Comparison of ENCODE assay signal across 8 cellular contexts in the genomic region with DNA sequence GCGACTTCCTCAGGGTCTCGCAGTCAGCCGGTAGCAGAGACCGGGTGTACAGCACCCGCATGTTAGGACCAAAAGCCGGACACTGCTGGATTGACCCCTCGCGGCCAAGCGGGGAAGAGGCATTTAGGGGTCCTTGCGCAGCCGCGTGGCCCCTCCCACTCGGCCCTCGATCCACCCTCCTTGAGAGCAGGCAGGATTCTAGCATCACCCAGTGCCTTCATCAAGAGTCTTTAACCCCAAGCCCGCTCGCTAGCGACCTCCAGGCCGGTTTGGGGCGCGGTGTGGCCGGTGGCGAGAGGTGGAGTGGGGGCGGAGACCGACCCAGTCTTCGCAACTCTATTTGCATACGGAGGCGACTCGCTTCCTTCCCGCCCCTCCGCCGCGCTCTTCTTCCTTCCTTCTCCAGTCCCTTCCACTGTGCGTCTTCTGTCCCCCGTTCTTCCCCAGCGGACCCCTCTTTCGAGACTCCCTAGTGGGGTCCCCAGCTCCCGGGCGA. TPM values are rescaled to one million over a fixed set of nuclear protein-coding genes. Genes with fewer than 3 reads are reported as not detected.
DNase-seq lines count a peak whose midpoint lies in the region; ATAC-seq and TF ChIP-seq lines count a peak whose summit lies in the region.

A gene with protein sequence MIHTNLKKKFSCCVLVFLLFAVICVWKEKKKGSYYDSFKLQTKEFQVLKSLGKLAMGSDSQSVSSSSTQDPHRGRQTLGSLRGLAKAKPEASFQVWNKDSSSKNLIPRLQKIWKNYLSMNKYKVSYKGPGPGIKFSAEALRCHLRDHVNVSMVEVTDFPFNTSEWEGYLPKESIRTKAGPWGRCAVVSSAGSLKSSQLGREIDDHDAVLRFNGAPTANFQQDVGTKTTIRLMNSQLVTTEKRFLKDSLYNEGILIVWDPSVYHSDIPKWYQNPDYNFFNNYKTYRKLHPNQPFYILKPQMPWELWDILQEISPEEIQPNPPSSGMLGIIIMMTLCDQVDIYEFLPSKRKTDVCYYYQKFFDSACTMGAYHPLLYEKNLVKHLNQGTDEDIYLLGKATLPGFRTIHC (plus strand): TSS at position 384 of the 496 bp plus-strand sequence. CDS start 112,178 bp downstream, outside the sequence.

- H3K4me1 Mint-ChIP-seq in endothelial cell (ENCODE audit: unreplicated experiment) = peaks cover 31% of the 10 kb centered on the region

- H3K4me3 Mint-ChIP-seq in endothelial cell (ENCODE audit: unreplicated experiment) = peak within 1 kb of the TSS; percentile 98

- DNase-seq in NCI-H82 (lab: John Stamatoyannopoulos, UW) (peak; percentile 91), endothelial cell (ENCODE audit: low spot score) (peak; percentile 74), NCI-H345 treated with DMSO at 0.1 percent for 48 hours (lab: John Stamatoyannopoulos, UW; ENCODE audit: unreplicated experiment) (no peak)
- peak; percentile 32 for DNase-seq in activated CD8-positive, alpha-beta memory T cell treated with anti-CD3 and anti-CD28 coated beads, Interleukin-2, amount 50 U/mL, for 1 hour (ENCODE audit: extremely low read depth)
- DNase-seq in stimulated activated CD8-positive, alpha-beta memory T cell treated with anti-CD3 and anti-CD28 coated beads, Interleukin-2, amount 100 ng/mL, for 1 hour (ENCODE audit: low read depth in 2 of 2) = peak; percentile 39 to 47

- H3K27me3 Mint-ChIP-seq in endothelial cell (ENCODE audit: unreplicated experiment) = peaks cover 6% of the 10 kb centered on the region

- peak; percentile 60 for TF ChIP-seq CTCF in endothelial cell (IDR thresholded peaks at IDR 0.05; ENCODE audit: unreplicated experiment)

- no peaks in the 10 kb centered on the region for H3K9me3 ChIP-seq in mesodermal cell (ENCODE audit: control insufficient read depth, low read length)

- H3K4me3 ChIP-seq in mesodermal cell (ENCODE audit: extremely low read depth, insufficient read depth, low read length, poor library complexity, severe bottlenecking) = peak within 1 kb of the TSS; percentile 87

- no peaks in the 10 kb centered on the region for H3K9me3 Mint-ChIP-seq in endothelial cell (ENCODE audit: unreplicated experiment)

- no peaks in the 10 kb centered on the region for H3K4me1 ChIP-seq in mesodermal cell (ENCODE audit: control insufficient read depth, insufficient read depth, low read length, poor library complexity, severe bottlenecking)

- H3K27ac ChIP-seq in mesodermal cell (ENCODE audit: low read depth, low read length, severe bottlenecking) = peak within 1 kb of the TSS; percentile 76

- H3K27ac Mint-ChIP-seq in endothelial cell (ENCODE audit: unreplicated experiment) = peak within 1 kb of the TSS; percentile 89

- 0 to 3% methylated on average over 25 to 35 of the region's 38 CpGs for WGBS in mesodermal cell (ENCODE audit: insufficient coverage in 2 of 2), 2 experiments

- H3K36me3 Mint-ChIP-seq in endothelial cell (ENCODE audit: low read depth, unreplicated experiment) = peaks cover 7% of the 10 kb centered on the region

- H3K36me3 ChIP-seq in mesodermal cell (ENCODE audit: control insufficient read depth, insufficient read depth, low read length) = peaks cover 24% of the 10 kb centered on the region

- ATAC-seq in GM18499 (IDR thresholded peaks at IDR 0.05; ENCODE audit: insufficient read depth, unreplicated experiment) (peak; percentile 33), HG02840 (IDR thresholded peaks at IDR 0.05; ENCODE audit: low FRiP score, unreplicated experiment) (peak; percentile 49)

RNA-seq across cellular contexts. Expression of the gene that starts here (rescaled TPM):
- 82.4 TPM for total RNA-seq in endothelial cell (ENCODE audit: unreplicated experiment)
- 61.2 TPM for polyA plus RNA-seq in mesodermal cell (2013, experiment 1 of 2)
- polyA plus RNA-seq in mesodermal cell (2013, experiment 2 of 2) = 39.4 TPM
